11 cellular contexts compared by ENCODE assay signal in the genomic region with DNA sequence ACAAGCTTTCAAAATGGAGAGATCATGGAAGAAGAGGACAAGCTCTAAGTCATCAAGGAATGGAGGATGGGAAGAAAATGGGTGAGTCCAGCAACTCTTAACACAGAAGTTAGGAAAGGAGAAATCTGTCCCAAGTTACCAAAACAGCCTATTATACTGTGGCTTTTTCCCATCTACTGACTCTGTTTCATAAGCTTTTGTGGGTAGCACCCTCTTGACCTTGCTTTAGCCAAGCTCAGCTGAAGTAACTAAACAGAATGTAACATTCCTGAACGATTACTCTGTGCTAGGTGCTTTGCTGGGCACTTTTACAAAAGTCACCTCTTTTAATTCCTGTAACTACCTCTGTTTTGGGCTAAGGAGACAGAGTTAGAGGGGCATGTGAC. TPM values are rescaled to one million over a fixed set of nuclear protein-coding genes. Genes with fewer than 3 reads are reported as not detected.
DNase-seq lines count a peak whose midpoint lies in the region; ATAC-seq, FAIRE-seq and TF ChIP-seq lines count a peak whose summit lies in the region.
"Had no signal": no experiment of that assay in that cellular context is flagged by ENCODE, and none has a peak within 500 bp of the region (broad histone marks: within the 10 kb centered on the region; RNA-seq: fewer than 3 reads in every experiment).

No MANE protein-coding gene starts in this region.

- H3K4me1 Mint-ChIP-seq in effector memory CD8-positive, alpha-beta T cell (ENCODE audit: low read depth in 2 of 2) = peaks cover 2 to 5% of the 10 kb centered on the region in 2 donors

- H3K27me3 Mint-ChIP-seq in effector memory CD8-positive, alpha-beta T cell = no peaks in the 10 kb centered on the region

- no peaks in the 10 kb centered on the region for H3K9me3 Mint-ChIP-seq in effector memory CD8-positive, alpha-beta T cell

- no peak overlapping the region for H3K4me3 Mint-ChIP-seq in effector memory CD8-positive, alpha-beta T cell

- H3K27ac Mint-ChIP-seq in effector memory CD8-positive, alpha-beta T cell = no peak overlapping the region

- H3K36me3 ChIP-seq in bronchial epithelial cell (ENCODE audit: control insufficient read depth, insufficient read depth, low read length) = no peaks in the 10 kb centered on the region
- H3K36me3 ChIP-seq: right atrium auricular region had no signal

- H3K4me3 ChIP-seq in bronchial epithelial cell (ENCODE audit: low read depth, low read length) = no peak overlapping the region
- H3K4me3 ChIP-seq: right atrium auricular region had no signal

- TF ChIP-seq CTCF in bronchial epithelial cell (IDR thresholded peaks at IDR 0.05; ENCODE audit: insufficient read depth, low read length, severe bottlenecking) = no peak

- FAIRE-seq in bronchial epithelial cell (lab: Jason Lieb, UNC) = no peak
- FAIRE-seq: endothelial cell of umbilical vein had no signal

- H3K36me3 Mint-ChIP-seq in effector memory CD8-positive, alpha-beta T cell (ENCODE audit: insufficient read depth) = peaks cover 5% of the 10 kb centered on the region

- H3K27me3 ChIP-seq in bronchial epithelial cell (ENCODE audit: control insufficient read depth, insufficient read depth, low read length) = no peaks in the 10 kb centered on the region
- H3K27me3 ChIP-seq: right atrium auricular region had no signal

- DNase-seq in GM04503 (ENCODE audit: low read depth) = peak; percentile 33
- DNase-seq in M059J (ENCODE audit: low read depth) = peak; percentile 94
- peak; percentile 13 for DNase-seq in bronchial epithelial cell (ENCODE audit: low read depth)
- DNase-seq in renal cortical epithelial cell (ENCODE audit: low read depth) = peak; percentile 92
- DNase-seq in effector memory CD8-positive, alpha-beta T cell = no peak
- DNase-seq: NCI-H510A treated with DMSO at 0.1 percent for 48 hours, SIG-M5 had no signal

- ATAC-seq in HG02840 (IDR thresholded peaks at IDR 0.05; ENCODE audit: low FRiP score, unreplicated experiment) (no peak), GM21737 (IDR thresholded peaks at IDR 0.05; ENCODE audit: unreplicated experiment) (no peak)
- no peak for ATAC-seq in effector memory CD8-positive, alpha-beta T cell (replicated peaks)

RNA-seq across cellular contexts. Expression of a gene that starts 54.8 kb away (rescaled TPM):
- total RNA-seq in M059J (2014; rRNA removed; shearing (Covaris generic)) = 0.74 and 1.4 TPM in 2 replicates
- total RNA-seq in bronchial epithelial cell = under 0.01 and 0.38 TPM in 2 replicates
- total RNA-seq in renal cortical epithelial cell = 1.0 and 32.8 TPM in 2 replicates

Comparison
In these comparisons a context has a peak if more than half of its experiments do, and no peak if none do; other contexts are left out.
1. DNase-seq: peak in GM04503 (single experiment), M059J (single experiment), bronchial epithelial cell (single experiment) and renal cortical epithelial cell (single experiment); none in effector memory CD8-positive, alpha-beta T cell (0 of 3).